In the genomic region with DNA sequence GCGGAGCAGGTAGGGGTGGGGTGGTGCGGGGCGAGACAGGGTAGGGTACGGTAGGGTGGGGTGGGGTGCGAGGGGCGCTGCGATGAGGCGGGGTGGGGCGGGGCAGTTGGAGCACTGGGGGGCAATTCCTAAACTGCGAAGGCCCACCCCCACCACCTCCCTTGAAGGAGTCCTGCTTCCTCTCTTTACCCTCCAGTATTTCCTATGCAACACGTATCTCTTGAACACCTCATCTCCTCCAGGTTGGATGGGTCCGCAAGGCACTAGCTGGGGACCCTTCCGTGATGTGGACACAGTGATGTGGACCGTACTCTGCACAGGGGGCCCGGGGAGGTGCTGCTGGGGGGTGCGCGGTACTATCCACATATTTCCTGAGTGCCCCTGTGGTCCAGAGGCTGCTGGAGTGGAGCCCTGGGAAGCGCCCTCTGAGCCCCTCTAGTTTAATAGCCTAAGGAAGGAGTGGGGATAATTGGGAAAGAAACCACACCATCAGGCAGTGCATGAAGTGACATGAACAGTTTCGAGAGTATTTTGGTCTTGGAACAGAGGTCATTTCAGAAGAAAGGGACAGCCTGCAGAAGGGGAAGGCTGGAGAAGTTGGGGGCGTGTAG, we compare ENCODE assay signal across 8 cellular contexts. TPM values are rescaled to one million over a fixed set of nuclear protein-coding genes. Genes with fewer than 3 reads are reported as not detected.
DNase-seq lines count a peak whose midpoint lies in the region; ATAC-seq and TF ChIP-seq lines count a peak whose summit lies in the region.

No MANE protein-coding gene starts in this region.

- no peak for TF ChIP-seq EP300 in sigmoid colon (IDR thresholded peaks at IDR 0.05)

- H3K27me3 Mint-ChIP-seq in H9 (ENCODE audit: low read depth) (peaks cover 55% of the 10 kb centered on the region), T-helper 17 cell (peaks cover 15% of the 10 kb centered on the region)

- H3K9me3 ChIP-seq in H9 (ENCODE audit: control insufficient read depth, low read depth, low read length) (no peaks in the 10 kb centered on the region), T-helper 17 cell (ENCODE audit: control insufficient read depth, low read length, poor library complexity, severe bottlenecking) (no peaks in the 10 kb centered on the region), sigmoid colon (no peaks in the 10 kb centered on the region)

- no peak overlapping the region for H4K91ac ChIP-seq in H9 (ENCODE audit: insufficient read length, low read depth, low read length)

- H3K27ac Mint-ChIP-seq in H9, result no peak overlapping the region
- H3K27ac Mint-ChIP-seq in T-helper 17 cell, result no peak overlapping the region

- H2AFZ ChIP-seq in H9 (ENCODE audit: low read length), result no peak overlapping the region

- no peak overlapping the region for H2AK5ac ChIP-seq in H9 (ENCODE audit: insufficient read length, low read length)

- H2BK15ac ChIP-seq in H9 (ENCODE audit: low read depth, low read length), result no peak overlapping the region

- H4K8ac ChIP-seq in H9 (replicated peaks; ENCODE audit: insufficient read length, low read depth, low read length), result no peak overlapping the region

- no peak overlapping the region for H3T11ph ChIP-seq in H9 (ENCODE audit: low read length)

- no peak overlapping the region for H3K14ac ChIP-seq in H9 (ENCODE audit: insufficient read depth, low read length)

- H3K56ac ChIP-seq in H9 (ENCODE audit: insufficient read length, low read depth, low read length), result no peak overlapping the region

- H4K20me1 ChIP-seq in H9 (ENCODE audit: control insufficient read depth, insufficient read depth, insufficient read length), result no peaks in the 10 kb centered on the region

- WGBS in H9 (ENCODE audit: extremely low coverage, insufficient read length, low lambda C conversion rate), result no CpG with 5 or more reads among the region's 20 CpGs
- 22 to 34% methylated on average over 16 to 20 of the region's 20 CpGs for WGBS in sigmoid colon, 2 donors

- peaks cover 6% of the 10 kb centered on the region; the same call in 1 of the 2 replicates for H3K27me3 ChIP-seq in H9 (ENCODE audit: insufficient read depth, low read length)
- H3K27me3 ChIP-seq in foreskin keratinocyte, result peaks cover 30% of the 10 kb centered on the region
- H3K27me3 ChIP-seq in sigmoid colon, result peaks cover 0 to 32% (median 6%) of the 10 kb centered on the region in 3 donors

- no peak overlapping the region for H3K23ac ChIP-seq in H9 (ENCODE audit: insufficient read length, low read depth, low read length)

- H3K4me3 Mint-ChIP-seq in H9 (peak overlapping the region; percentile 60 to 80), T-helper 17 cell (peak overlapping the region; percentile 70)

- H3K4me3 ChIP-seq in sigmoid colon, result peak overlapping the region in 3 of 4 donors; percentile 61 to 80 (median 75)

- H3K79me2 ChIP-seq in H9 (ENCODE audit: insufficient read depth, low read length), result no peaks in the 10 kb centered on the region

- peaks cover 9% of the 10 kb centered on the region for H3K23me2 ChIP-seq in H9 (ENCODE audit: insufficient read length, low read depth, low read length, poor library complexity, severe bottlenecking)

- no peak overlapping the region for H3K18ac ChIP-seq in H9 (ENCODE audit: insufficient read length, low read depth, low read length)

- H3K4ac ChIP-seq in H9 (ENCODE audit: low read depth, low read length), result no peak overlapping the region

- H4K5ac ChIP-seq in H9 (ENCODE audit: insufficient read length, low read depth, low read length), result no peak overlapping the region

- no peak overlapping the region for H2BK5ac ChIP-seq in H9 (ENCODE audit: insufficient read length, low read length)

- H3K4me1 ChIP-seq in H9 (ENCODE audit: insufficient read depth, low read length) (no peaks in the 10 kb centered on the region), foreskin keratinocyte (no peaks in the 10 kb centered on the region), sigmoid colon (peaks cover 0 to 17% (median 11%) of the 10 kb centered on the region in 4 donors)

- no peaks in the 10 kb centered on the region for H3K79me1 ChIP-seq in H9 (ENCODE audit: insufficient read depth, low read depth, low read length, poor library complexity, severe bottlenecking)

- H3K27ac ChIP-seq in H9 (ENCODE audit: insufficient read length, low read depth, low read length) (no peak overlapping the region), foreskin keratinocyte (no peak overlapping the region), sigmoid colon (peak overlapping the region in 3 of 4 donors; percentile 49 to 67 (median 54))

- H2BK120ac ChIP-seq in H9 (ENCODE audit: low read depth, low read length, poor library complexity, severe bottlenecking), result no peak overlapping the region

- H2BK12ac ChIP-seq in H9 (ENCODE audit: insufficient read length, low read depth, low read length), result no peak overlapping the region

- H3K4me2 ChIP-seq in H9 (ENCODE audit: insufficient read depth, insufficient read length, low read length), result peak overlapping the region; percentile 58

- H3K9me3 Mint-ChIP-seq in H9, result no peaks in the 10 kb centered on the region

- no peak for TF ChIP-seq POLR2A in sigmoid colon (IDR thresholded peaks at IDR 0.05)

- H3K4me1 Mint-ChIP-seq in H9, result peaks cover 13% of the 10 kb centered on the region in 2 experiments
- peaks cover 11% of the 10 kb centered on the region for H3K4me1 Mint-ChIP-seq in T-helper 17 cell

- H2BK20ac ChIP-seq in H9 (ENCODE audit: low read depth, low read length, poor library complexity, severe bottlenecking), result no peak overlapping the region

- no peak for ATAC-seq in T-helper 17 cell
- ATAC-seq in foreskin keratinocyte, result peak; percentile 4

- TF ChIP-seq CTCF in H9 (conservative IDR thresholded peaks at IDR 0.05) (no peak), foreskin keratinocyte (conservative IDR thresholded peaks at IDR 0.05) (no peak), sigmoid colon (IDR thresholded peaks at IDR 0.05) (no peak)

- intact Hi-C loops in sigmoid colon (cut with DNase I), result loop anchor here (5.0 to 10.0 kb wide), 2 partner anchors 207 to 520 kb away; no protein-coding TSS in a partner anchor

- no peak overlapping the region for H3K9ac ChIP-seq in H9 (ENCODE audit: extremely low read depth, insufficient read length, low read length)

- DNase-seq in H9 (no peak), T-helper 17 cell (no peak), foreskin keratinocyte (no peak), sigmoid colon (no peak), retina (no peak), DMS 273 (lab: John Stamatoyannopoulos, UW; ENCODE audit: unreplicated experiment) (no peak), kidney tubule cell (ENCODE audit: low spot score) (no peak)
- DNase-seq in NK-92 treated with Interleukin-12 subunit alpha and Interleukin-12 subunit beta, amount 100 ng/mL, for 24 hours (lab: John Stamatoyannopoulos, UW), result no peak

- no peaks in the 10 kb centered on the region for H3K36me3 ChIP-seq in sigmoid colon

- H3K36me3 Mint-ChIP-seq in H9 (ENCODE audit: insufficient read depth in 1 of 3, low read depth in 3 of 3), result no peaks in the 10 kb centered on the region; a peak in 1 of 7 replicates
- peaks cover 8% of the 10 kb centered on the region for H3K36me3 Mint-ChIP-seq in T-helper 17 cell (ENCODE audit: low read depth)

RNA-seq across cellular contexts. Expression of a gene that starts 1.1 kb away (rescaled TPM):
- total RNA-seq in H9 (2021) (1.2 and 1.6 TPM in 2 replicates), T-helper 17 cell (under 1 TPM in 1 of 2 donors, not detected in 1; 0.15 TPM), foreskin keratinocyte (0.07 and 0.10 TPM in 2 replicates), sigmoid colon (1 to 10 TPM; 1.4 to 3.2 (median 1.6) TPM)
- polyA plus RNA-seq in foreskin keratinocyte (0.07 and 0.10 TPM in 2 replicates), sigmoid colon (under 1 TPM in 2 of 3 donors, not detected in 1; 0.52 to 0.60 TPM)

Comparison
In these comparisons a context has a peak if more than half of its experiments do, and no peak if none do; other contexts are left out.
1. H3K27ac ChIP-seq: peak in sigmoid colon (3 of 4); none in H9 (single experiment) and foreskin keratinocyte (single experiment).